1 cellular context compared by ENCODE assay signal in the genomic region with DNA sequence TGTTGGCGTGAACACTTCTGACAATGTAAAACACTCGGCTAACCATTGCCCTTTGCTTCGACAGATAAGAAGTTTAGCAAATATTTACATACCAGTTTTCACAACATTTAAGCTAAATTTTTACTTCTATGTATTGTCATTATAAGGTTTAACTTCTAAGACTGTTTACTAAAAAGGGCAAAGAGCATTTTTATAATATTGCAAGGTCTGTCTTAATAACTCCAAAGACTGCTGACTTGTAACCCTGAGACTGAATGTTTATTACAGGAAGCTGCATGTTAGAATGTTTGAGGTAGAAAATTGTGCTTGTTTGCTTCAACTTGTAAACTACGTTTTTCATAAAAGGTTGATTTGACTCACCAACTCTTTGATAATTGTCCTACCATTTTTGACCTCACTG.
A peak's percentile ranks its signal among the peaks of the same experiment; 100 is the strongest.
TF ChIP-seq lines count a peak whose summit lies in the region.

No MANE protein-coding gene starts in this region.

TF ChIP-seq in HepG2, 621 proteins besides CTCF, POLR2A, EP300 and RAD21 (continued from another document and continues in another):
- TF ChIP-seq, protein P1, sequence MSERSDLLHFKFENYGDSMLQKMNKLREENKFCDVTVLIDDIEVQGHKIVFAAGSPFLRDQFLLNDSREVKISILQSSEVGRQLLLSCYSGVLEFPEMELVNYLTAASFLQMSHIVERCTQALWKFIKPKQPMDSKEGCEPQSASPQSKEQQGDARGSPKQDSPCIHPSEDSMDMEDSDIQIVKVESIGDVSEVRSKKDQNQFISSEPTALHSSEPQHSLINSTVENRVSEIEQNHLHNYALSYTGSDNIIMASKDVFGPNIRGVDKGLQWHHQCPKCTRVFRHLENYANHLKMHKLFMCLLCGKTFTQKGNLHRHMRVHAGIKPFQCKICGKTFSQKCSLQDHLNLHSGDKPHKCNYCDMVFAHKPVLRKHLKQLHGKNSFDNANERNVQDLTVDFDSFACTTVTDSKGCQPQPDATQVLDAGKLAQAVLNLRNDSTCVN (CRISPR knock-in tag; IDR thresholded peaks at IDR 0.05; ENCODE audit: borderline replicate concordance), result no peak
- TF ChIP-seq, protein P2, sequence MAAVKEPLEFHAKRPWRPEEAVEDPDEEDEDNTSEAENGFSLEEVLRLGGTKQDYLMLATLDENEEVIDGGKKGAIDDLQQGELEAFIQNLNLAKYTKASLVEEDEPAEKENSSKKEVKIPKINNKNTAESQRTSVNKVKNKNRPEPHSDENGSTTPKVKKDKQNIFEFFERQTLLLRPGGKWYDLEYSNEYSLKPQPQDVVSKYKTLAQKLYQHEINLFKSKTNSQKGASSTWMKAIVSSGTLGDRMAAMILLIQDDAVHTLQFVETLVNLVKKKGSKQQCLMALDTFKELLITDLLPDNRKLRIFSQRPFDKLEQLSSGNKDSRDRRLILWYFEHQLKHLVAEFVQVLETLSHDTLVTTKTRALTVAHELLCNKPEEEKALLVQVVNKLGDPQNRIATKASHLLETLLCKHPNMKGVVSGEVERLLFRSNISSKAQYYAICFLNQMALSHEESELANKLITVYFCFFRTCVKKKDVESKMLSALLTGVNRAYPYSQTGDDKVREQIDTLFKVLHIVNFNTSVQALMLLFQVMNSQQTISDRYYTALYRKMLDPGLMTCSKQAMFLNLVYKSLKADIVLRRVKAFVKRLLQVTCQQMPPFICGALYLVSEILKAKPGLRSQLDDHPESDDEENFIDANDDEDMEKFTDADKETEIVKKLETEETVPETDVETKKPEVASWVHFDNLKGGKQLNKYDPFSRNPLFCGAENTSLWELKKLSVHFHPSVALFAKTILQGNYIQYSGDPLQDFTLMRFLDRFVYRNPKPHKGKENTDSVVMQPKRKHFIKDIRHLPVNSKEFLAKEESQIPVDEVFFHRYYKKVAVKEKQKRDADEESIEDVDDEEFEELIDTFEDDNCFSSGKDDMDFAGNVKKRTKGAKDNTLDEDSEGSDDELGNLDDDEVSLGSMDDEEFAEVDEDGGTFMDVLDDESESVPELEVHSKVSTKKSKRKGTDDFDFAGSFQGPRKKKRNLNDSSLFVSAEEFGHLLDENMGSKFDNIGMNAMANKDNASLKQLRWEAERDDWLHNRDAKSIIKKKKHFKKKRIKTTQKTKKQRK (IDR thresholded peaks at IDR 0.05; ENCODE audit: low read length), result no peak
- no peak for TF ChIP-seq CCAR2 (optimal IDR thresholded peaks at IDR 0.05; ENCODE audit: low read depth, low read length)
- TF ChIP-seq MZF1 (CRISPR knock-in tag; IDR thresholded peaks at IDR 0.05; ENCODE audit: borderline replicate concordance), result no peak
- no peak for TF ChIP-seq GTF2F1 (IDR thresholded peaks at IDR 0.05; ENCODE audit: low read length)
- TF ChIP-seq CEBPG (CRISPR knock-in tag; IDR thresholded peaks at IDR 0.05), result peak; percentile 60
- TF ChIP-seq GATAD2A (CRISPR knock-in tag; IDR thresholded peaks at IDR 0.05), result peak; percentile 62
- no peak for TF ChIP-seq ZSCAN29 (CRISPR knock-in tag; conservative IDR thresholded peaks at IDR 0.05)
- TF ChIP-seq, protein P3, sequence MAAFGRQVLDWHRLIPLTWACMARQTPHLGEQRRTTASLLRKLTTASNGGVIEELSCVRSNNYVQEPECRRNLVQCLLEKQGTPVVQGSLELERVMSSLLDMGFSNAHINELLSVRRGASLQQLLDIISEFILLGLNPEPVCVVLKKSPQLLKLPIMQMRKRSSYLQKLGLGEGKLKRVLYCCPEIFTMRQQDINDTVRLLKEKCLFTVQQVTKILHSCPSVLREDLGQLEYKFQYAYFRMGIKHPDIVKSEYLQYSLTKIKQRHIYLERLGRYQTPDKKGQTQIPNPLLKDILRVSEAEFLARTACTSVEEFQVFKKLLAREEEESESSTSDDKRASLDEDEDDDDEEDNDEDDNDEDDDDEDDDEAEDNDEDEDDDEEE (CRISPR knock-in tag; IDR thresholded peaks at IDR 0.05), result no peak
- TF ChIP-seq NR1H2 (CRISPR knock-in tag; IDR thresholded peaks at IDR 0.05; ENCODE audit: borderline replicate concordance, low read depth), result no peak
- TF ChIP-seq, protein P4, sequence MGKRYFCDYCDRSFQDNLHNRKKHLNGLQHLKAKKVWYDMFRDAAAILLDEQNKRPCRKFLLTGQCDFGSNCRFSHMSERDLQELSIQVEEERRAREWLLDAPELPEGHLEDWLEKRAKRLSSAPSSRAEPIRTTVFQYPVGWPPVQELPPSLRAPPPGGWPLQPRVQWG (CRISPR knock-in tag; IDR thresholded peaks at IDR 0.05; ENCODE audit: borderline replicate concordance, low read depth), result no peak
- no peak for TF ChIP-seq ZNF598 (CRISPR knock-in tag; IDR thresholded peaks at IDR 0.05; ENCODE audit: borderline replicate concordance)
- TF ChIP-seq SUZ12 (IDR thresholded peaks at IDR 0.05; ENCODE audit: low read depth, low read length), result no peak
- no peak for TF ChIP-seq PAF1 (CRISPR knock-in tag; IDR thresholded peaks at IDR 0.05)
- TF ChIP-seq FOXA3 (CRISPR knock-in tag; IDR thresholded peaks at IDR 0.05), result peak; percentile 87
- TF ChIP-seq ZNF7 (CRISPR knock-in tag; IDR thresholded peaks at IDR 0.05), result no peak
- no peak for TF ChIP-seq KDM1A (CRISPR knock-in tag; IDR thresholded peaks at IDR 0.05)
- TF ChIP-seq CBX2 (IDR thresholded peaks at IDR 0.05; ENCODE audit: low read depth, low read length), result no peak
- no peak for TF ChIP-seq CBX2 (CRISPR knock-in tag; IDR thresholded peaks at IDR 0.05; ENCODE audit: low read depth)
- TF ChIP-seq, protein P5, sequence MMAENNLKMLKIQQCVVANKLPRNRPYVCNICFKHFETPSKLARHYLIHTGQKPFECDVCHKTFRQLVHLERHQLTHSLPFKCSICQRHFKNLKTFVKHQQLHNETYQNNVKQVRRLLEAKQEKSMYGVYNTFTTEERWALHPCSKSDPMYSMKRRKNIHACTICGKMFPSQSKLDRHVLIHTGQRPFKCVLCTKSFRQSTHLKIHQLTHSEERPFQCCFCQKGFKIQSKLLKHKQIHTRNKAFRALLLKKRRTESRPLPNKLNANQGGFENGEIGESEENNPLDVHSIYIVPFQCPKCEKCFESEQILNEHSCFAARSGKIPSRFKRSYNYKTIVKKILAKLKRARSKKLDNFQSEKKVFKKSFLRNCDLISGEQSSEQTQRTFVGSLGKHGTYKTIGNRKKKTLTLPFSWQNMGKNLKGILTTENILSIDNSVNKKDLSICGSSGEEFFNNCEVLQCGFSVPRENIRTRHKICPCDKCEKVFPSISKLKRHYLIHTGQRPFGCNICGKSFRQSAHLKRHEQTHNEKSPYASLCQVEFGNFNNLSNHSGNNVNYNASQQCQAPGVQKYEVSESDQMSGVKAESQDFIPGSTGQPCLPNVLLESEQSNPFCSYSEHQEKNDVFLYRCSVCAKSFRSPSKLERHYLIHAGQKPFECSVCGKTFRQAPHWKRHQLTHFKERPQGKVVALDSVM (CRISPR knock-in tag; IDR thresholded peaks at IDR 0.05), result no peak
- TF ChIP-seq ZFX (CRISPR knock-in tag; IDR thresholded peaks at IDR 0.05; ENCODE audit: low read depth), result no peak
- no peak for TF ChIP-seq THAP11 (CRISPR knock-in tag; IDR thresholded peaks at IDR 0.05)
- TF ChIP-seq, protein P6, sequence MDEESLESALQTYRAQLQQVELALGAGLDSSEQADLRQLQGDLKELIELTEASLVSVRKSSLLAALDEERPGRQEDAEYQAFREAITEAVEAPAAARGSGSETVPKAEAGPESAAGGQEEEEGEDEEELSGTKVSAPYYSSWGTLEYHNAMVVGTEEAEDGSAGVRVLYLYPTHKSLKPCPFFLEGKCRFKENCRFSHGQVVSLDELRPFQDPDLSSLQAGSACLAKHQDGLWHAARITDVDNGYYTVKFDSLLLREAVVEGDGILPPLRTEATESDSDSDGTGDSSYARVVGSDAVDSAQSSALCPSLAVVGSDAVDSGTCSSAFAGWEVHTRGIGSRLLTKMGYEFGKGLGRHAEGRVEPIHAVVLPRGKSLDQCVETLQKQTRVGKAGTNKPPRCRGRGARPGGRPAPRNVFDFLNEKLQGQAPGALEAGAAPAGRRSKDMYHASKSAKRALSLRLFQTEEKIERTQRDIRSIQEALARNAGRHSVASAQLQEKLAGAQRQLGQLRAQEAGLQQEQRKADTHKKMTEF (CRISPR knock-in tag; IDR thresholded peaks at IDR 0.05), result peak; percentile 53
- no peak for TF ChIP-seq NRL (CRISPR knock-in tag; IDR thresholded peaks at IDR 0.05; ENCODE audit: borderline replicate concordance)
- no peak for TF ChIP-seq MYNN (CRISPR knock-in tag; IDR thresholded peaks at IDR 0.05; ENCODE audit: low read depth)
- TF ChIP-seq, protein P7, sequence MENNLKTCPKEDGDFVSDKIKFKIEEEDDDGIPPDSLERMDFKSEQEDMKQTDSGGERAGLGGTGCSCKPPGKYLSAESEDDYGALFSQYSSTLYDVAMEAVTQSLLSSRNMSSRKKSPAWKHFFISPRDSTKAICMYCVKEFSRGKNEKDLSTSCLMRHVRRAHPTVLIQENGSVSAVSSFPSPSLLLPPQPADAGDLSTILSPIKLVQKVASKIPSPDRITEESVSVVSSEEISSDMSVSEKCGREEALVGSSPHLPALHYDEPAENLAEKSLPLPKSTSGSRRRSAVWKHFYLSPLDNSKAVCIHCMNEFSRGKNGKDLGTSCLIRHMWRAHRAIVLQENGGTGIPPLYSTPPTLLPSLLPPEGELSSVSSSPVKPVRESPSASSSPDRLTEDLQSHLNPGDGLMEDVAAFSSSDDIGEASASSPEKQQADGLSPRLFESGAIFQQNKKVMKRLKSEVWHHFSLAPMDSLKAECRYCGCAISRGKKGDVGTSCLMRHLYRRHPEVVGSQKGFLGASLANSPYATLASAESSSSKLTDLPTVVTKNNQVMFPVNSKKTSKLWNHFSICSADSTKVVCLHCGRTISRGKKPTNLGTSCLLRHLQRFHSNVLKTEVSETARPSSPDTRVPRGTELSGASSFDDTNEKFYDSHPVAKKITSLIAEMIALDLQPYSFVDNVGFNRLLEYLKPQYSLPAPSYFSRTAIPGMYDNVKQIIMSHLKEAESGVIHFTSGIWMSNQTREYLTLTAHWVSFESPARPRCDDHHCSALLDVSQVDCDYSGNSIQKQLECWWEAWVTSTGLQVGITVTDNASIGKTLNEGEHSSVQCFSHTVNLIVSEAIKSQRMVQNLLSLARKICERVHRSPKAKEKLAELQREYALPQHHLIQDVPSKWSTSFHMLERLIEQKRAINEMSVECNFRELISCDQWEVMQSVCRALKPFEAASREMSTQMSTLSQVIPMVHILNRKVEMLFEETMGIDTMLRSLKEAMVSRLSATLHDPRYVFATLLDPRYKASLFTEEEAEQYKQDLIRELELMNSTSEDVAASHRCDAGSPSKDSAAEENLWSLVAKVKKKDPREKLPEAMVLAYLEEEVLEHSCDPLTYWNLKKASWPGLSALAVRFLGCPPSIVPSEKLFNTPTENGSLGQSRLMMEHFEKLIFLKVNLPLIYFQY (CRISPR knock-in tag; IDR thresholded peaks at IDR 0.05; ENCODE audit: borderline replicate concordance), result no peak
- TF ChIP-seq, protein P8, sequence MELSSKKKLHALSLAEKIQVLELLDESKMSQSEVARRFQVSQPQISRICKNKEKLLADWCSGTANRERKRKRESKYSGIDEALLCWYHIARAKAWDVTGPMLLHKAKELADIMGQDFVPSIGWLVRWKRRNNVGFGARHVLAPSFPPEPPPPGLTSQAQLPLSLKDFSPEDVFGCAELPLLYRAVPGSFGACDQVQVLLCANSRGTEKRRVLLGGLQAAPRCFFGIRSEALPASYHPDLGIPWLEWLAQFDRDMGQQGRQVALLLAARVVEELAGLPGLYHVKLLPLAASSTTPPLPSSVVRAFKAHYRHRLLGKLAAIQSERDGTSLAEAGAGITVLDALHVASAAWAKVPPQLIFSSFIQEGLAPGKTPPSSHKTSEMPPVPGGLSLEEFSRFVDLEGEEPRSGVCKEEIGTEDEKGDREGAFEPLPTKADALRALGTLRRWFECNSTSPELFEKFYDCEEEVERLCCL (CRISPR knock-in tag; IDR thresholded peaks at IDR 0.05; ENCODE audit: borderline replicate concordance), result no peak
- TF ChIP-seq, protein P9, sequence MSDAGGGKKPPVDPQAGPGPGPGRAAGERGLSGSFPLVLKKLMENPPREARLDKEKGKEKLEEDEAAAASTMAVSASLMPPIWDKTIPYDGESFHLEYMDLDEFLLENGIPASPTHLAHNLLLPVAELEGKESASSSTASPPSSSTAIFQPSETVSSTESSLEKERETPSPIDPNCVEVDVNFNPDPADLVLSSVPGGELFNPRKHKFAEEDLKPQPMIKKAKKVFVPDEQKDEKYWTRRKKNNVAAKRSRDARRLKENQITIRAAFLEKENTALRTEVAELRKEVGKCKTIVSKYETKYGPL (CRISPR knock-in tag; IDR thresholded peaks at IDR 0.05), result no peak
- no peak for TF ChIP-seq SATB2 (CRISPR knock-in tag; IDR thresholded peaks at IDR 0.05)
- TF ChIP-seq SOX13 (IDR thresholded peaks at IDR 0.05), result no peak; the same call in 1 of the 2 replicates
- TF ChIP-seq SOX13 (CRISPR knock-in tag; conservative IDR thresholded peaks at IDR 0.05 in 1 of 2, IDR thresholded peaks at IDR 0.05 in 1 of 2), result peak in 1 of 2 experiments; percentile 85; a peak in 2 of 4 replicates
- no peak for TF ChIP-seq ARNTL (CRISPR knock-in tag; IDR thresholded peaks at IDR 0.05)
- TF ChIP-seq ZBTB20 (CRISPR knock-in tag; IDR thresholded peaks at IDR 0.05; ENCODE audit: borderline replicate concordance, low read depth), result peak; percentile 23; the same call in 1 of the 2 replicates
- TF ChIP-seq ZNF124 (CRISPR knock-in tag; IDR thresholded peaks at IDR 0.05), result no peak
- TF ChIP-seq, protein P10, sequence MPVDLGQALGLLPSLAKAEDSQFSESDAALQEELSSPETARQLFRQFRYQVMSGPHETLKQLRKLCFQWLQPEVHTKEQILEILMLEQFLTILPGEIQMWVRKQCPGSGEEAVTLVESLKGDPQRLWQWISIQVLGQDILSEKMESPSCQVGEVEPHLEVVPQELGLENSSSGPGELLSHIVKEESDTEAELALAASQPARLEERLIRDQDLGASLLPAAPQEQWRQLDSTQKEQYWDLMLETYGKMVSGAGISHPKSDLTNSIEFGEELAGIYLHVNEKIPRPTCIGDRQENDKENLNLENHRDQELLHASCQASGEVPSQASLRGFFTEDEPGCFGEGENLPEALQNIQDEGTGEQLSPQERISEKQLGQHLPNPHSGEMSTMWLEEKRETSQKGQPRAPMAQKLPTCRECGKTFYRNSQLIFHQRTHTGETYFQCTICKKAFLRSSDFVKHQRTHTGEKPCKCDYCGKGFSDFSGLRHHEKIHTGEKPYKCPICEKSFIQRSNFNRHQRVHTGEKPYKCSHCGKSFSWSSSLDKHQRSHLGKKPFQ (CRISPR knock-in tag; IDR thresholded peaks at IDR 0.05; ENCODE audit: insufficient replicate concordance), result no peak
- no peak for TF ChIP-seq ISX (CRISPR knock-in tag; conservative IDR thresholded peaks at IDR 0.05)
- TF ChIP-seq ZFY (CRISPR knock-in tag; IDR thresholded peaks at IDR 0.05), result no peak
- TF ChIP-seq, protein P11, sequence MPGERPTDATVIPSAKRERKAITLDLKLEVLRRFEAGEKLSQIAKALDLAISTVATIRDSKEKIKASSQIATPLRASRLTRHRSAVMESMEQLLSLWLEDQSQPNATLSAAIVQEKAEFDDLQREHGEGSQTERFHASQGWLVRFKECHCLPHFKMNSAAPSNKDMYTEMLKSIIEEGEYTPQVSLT (CRISPR knock-in tag; IDR thresholded peaks at IDR 0.05; ENCODE audit: borderline replicate concordance, low read depth), result no peak
- no peak for TF ChIP-seq ZNF382 (CRISPR knock-in tag; IDR thresholded peaks at IDR 0.05; ENCODE audit: borderline replicate concordance)
- TF ChIP-seq MAFF (IDR thresholded peaks at IDR 0.05; ENCODE audit: low read depth, low read length), result no peak
